ENCODE assay signal across 1 cellular context in the genomic region with DNA sequence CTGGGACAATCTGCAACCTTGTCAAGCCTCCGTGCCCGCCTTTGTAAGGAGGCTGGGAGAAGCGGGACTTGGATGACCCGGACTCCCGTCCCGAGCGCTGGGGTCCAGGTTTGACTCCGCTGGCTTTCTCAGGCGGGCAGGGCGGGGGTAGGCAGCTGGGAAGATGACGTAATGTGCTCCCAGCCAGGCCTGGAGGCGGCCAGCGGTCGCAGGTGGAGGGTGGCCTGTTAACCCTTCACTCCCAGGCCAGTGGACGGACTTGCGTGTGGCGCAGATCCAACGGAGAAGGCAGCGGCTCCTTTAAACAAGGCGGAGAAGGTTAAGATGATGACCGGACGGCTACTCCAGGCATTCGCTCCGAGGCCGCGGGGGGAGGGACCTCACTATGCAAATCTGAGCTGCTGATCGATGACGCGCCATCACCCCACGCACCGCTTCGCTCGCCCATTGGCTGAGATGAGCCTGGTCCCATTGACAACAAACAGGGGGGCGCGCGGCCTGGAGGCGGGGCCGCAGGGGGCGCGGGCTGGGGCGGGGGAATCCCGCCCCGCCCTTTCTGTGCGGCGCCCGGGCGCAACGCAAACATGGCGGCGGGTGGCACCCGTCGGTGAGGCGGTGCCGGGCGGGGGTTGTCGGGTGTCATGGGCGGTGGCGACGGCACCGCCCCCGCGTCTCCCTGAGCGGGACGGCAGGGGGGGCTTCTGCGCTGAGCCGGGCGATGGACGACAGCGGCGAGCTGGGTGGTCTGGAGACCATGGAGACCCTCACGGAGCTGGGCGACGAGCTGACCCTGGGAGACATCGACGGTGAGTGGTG.
TF ChIP-seq lines count a peak whose summit lies in the region.

A gene (plus strand): TSS at position 553 of the 816 bp plus-strand sequence. CDS start 166 bp downstream, at position 719.

TF ChIP-seq in HepG2, 621 proteins besides CTCF, POLR2A, EP300 and RAD21 (continued from another document and continues in another):
- TF ChIP-seq EEA1 (CRISPR knock-in tag; IDR thresholded peaks at IDR 0.05; ENCODE audit: borderline replicate concordance): no peak
- TF ChIP-seq, protein P1, sequence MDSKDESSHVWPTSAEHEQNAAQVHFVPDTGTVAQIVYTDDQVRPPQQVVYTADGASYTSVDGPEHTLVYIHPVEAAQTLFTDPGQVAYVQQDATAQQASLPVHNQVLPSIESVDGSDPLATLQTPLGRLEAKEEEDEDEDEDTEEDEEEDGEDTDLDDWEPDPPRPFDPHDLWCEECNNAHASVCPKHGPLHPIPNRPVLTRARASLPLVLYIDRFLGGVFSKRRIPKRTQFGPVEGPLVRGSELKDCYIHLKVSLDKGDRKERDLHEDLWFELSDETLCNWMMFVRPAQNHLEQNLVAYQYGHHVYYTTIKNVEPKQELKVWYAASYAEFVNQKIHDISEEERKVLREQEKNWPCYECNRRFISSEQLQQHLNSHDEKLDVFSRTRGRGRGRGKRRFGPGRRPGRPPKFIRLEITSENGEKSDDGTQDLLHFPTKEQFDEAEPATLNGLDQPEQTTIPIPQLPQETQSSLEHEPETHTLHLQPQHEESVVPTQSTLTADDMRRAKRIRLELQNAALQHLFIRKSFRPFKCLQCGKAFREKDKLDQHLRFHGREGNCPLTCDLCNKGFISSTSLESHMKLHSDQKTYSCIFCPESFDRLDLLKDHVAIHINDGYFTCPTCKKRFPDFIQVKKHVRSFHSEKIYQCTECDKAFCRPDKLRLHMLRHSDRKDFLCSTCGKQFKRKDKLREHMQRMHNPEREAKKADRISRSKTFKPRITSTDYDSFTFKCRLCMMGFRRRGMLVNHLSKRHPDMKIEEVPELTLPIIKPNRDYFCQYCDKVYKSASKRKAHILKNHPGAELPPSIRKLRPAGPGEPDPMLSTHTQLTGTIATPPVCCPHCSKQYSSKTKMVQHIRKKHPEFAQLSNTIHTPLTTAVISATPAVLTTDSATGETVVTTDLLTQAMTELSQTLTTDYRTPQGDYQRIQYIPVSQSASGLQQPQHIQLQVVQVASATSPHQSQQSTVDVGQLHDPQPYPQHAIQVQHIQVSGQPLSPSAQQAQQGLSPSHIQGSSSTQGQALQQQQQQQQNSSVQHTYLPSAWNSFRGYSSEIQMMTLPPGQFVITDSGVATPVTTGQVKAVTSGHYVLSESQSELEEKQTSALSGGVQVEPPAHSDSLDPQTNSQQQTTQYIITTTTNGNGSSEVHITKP (CRISPR knock-in tag; IDR thresholded peaks at IDR 0.05; ENCODE audit: low read depth): peak; percentile 40; the same call in 1 of the 2 replicates
- TF ChIP-seq ZBTB21 (CRISPR knock-in tag; IDR thresholded peaks at IDR 0.05): peak; percentile 63
- TF ChIP-seq ZNF713 (CRISPR knock-in tag; IDR thresholded peaks at IDR 0.05): no peak
- TF ChIP-seq, protein P2, sequence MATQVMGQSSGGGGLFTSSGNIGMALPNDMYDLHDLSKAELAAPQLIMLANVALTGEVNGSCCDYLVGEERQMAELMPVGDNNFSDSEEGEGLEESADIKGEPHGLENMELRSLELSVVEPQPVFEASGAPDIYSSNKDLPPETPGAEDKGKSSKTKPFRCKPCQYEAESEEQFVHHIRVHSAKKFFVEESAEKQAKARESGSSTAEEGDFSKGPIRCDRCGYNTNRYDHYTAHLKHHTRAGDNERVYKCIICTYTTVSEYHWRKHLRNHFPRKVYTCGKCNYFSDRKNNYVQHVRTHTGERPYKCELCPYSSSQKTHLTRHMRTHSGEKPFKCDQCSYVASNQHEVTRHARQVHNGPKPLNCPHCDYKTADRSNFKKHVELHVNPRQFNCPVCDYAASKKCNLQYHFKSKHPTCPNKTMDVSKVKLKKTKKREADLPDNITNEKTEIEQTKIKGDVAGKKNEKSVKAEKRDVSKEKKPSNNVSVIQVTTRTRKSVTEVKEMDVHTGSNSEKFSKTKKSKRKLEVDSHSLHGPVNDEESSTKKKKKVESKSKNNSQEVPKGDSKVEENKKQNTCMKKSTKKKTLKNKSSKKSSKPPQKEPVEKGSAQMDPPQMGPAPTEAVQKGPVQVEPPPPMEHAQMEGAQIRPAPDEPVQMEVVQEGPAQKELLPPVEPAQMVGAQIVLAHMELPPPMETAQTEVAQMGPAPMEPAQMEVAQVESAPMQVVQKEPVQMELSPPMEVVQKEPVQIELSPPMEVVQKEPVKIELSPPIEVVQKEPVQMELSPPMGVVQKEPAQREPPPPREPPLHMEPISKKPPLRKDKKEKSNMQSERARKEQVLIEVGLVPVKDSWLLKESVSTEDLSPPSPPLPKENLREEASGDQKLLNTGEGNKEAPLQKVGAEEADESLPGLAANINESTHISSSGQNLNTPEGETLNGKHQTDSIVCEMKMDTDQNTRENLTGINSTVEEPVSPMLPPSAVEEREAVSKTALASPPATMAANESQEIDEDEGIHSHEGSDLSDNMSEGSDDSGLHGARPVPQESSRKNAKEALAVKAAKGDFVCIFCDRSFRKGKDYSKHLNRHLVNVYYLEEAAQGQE (IDR thresholded peaks at IDR 0.05; ENCODE audit: borderline replicate concordance in 1 of 2, low read depth in 1 of 2, low read length in 2 of 2): peak; percentile 50 to 87
- TF ChIP-seq ZNF780A (CRISPR knock-in tag; IDR thresholded peaks at IDR 0.05): no peak
- TF ChIP-seq PPARG (CRISPR knock-in tag; conservative IDR thresholded peaks at IDR 0.05): 0 out of 2 replicates have a peak, but pooled peaks have one; percentile 11
- TF ChIP-seq ZNF850 (CRISPR knock-in tag; conservative IDR thresholded peaks at IDR 0.05): no peak
- peak; percentile 42; the same call in 1 of the 2 replicates for TF ChIP-seq ZC3H4 (CRISPR knock-in tag; IDR thresholded peaks at IDR 0.05; ENCODE audit: borderline replicate concordance)
- peak; percentile 54; the same call in 1 of the 2 replicates for TF ChIP-seq DR1 (CRISPR knock-in tag; IDR thresholded peaks at IDR 0.05)
- TF ChIP-seq, protein P3, sequence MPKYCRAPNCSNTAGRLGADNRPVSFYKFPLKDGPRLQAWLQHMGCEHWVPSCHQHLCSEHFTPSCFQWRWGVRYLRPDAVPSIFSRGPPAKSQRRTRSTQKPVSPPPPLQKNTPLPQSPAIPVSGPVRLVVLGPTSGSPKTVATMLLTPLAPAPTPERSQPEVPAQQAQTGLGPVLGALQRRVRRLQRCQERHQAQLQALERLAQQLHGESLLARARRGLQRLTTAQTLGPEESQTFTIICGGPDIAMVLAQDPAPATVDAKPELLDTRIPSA (CRISPR knock-in tag; IDR thresholded peaks at IDR 0.05; ENCODE audit: borderline replicate concordance): no peak
- TF ChIP-seq, protein P4, sequence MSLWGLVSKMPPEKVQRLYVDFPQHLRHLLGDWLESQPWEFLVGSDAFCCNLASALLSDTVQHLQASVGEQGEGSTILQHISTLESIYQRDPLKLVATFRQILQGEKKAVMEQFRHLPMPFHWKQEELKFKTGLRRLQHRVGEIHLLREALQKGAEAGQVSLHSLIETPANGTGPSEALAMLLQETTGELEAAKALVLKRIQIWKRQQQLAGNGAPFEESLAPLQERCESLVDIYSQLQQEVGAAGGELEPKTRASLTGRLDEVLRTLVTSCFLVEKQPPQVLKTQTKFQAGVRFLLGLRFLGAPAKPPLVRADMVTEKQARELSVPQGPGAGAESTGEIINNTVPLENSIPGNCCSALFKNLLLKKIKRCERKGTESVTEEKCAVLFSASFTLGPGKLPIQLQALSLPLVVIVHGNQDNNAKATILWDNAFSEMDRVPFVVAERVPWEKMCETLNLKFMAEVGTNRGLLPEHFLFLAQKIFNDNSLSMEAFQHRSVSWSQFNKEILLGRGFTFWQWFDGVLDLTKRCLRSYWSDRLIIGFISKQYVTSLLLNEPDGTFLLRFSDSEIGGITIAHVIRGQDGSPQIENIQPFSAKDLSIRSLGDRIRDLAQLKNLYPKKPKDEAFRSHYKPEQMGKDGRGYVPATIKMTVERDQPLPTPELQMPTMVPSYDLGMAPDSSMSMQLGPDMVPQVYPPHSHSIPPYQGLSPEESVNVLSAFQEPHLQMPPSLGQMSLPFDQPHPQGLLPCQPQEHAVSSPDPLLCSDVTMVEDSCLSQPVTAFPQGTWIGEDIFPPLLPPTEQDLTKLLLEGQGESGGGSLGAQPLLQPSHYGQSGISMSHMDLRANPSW (CRISPR knock-in tag; IDR thresholded peaks at IDR 0.05; ENCODE audit: borderline replicate concordance): no peak
- no peak for TF ChIP-seq SRSF4 (IDR thresholded peaks at IDR 0.05; ENCODE audit: low read depth, low read length, poor library complexity, severe bottlenecking)
- TF ChIP-seq ZNF234 (CRISPR knock-in tag; conservative IDR thresholded peaks at IDR 0.05): no peak
- TF ChIP-seq PHF5A (CRISPR knock-in tag; IDR thresholded peaks at IDR 0.05; ENCODE audit: low read depth, unreplicated experiment): peak; percentile 42
- TF ChIP-seq IRX3 (CRISPR knock-in tag; IDR thresholded peaks at IDR 0.05; ENCODE audit: borderline replicate concordance, low read depth): no peak; the same call in 1 of the 2 replicates
- no peak for TF ChIP-seq ZNF432 (CRISPR knock-in tag; IDR thresholded peaks at IDR 0.05; ENCODE audit: borderline replicate concordance)
- TF ChIP-seq ZFP90 (CRISPR knock-in tag; IDR thresholded peaks at IDR 0.05; ENCODE audit: borderline replicate concordance): peak; percentile 64; the same call in 1 of the 2 replicates
- TF ChIP-seq DNMT3B (CRISPR knock-in tag; conservative IDR thresholded peaks at IDR 0.05): no peak
- TF ChIP-seq, protein P5, sequence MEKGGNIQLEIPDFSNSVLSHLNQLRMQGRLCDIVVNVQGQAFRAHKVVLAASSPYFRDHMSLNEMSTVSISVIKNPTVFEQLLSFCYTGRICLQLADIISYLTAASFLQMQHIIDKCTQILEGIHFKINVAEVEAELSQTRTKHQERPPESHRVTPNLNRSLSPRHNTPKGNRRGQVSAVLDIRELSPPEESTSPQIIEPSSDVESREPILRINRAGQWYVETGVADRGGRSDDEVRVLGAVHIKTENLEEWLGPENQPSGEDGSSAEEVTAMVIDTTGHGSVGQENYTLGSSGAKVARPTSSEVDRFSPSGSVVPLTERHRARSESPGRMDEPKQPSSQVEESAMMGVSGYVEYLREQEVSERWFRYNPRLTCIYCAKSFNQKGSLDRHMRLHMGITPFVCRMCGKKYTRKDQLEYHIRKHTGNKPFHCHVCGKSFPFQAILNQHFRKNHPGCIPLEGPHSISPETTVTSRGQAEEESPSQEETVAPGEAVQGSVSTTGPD (CRISPR knock-in tag; IDR thresholded peaks at IDR 0.05): no peak
- no peak; the same call in 1 of the 2 replicates for TF ChIP-seq ZNF746 (CRISPR knock-in tag; IDR thresholded peaks at IDR 0.05)
- 0 out of 2 replicates have a peak, but pooled peaks have one; percentile 34 for TF ChIP-seq ONECUT2 (CRISPR knock-in tag; IDR thresholded peaks at IDR 0.05)
- TF ChIP-seq, protein P6, sequence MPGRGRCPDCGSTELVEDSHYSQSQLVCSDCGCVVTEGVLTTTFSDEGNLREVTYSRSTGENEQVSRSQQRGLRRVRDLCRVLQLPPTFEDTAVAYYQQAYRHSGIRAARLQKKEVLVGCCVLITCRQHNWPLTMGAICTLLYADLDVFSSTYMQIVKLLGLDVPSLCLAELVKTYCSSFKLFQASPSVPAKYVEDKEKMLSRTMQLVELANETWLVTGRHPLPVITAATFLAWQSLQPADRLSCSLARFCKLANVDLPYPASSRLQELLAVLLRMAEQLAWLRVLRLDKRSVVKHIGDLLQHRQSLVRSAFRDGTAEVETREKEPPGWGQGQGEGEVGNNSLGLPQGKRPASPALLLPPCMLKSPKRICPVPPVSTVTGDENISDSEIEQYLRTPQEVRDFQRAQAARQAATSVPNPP (CRISPR knock-in tag; IDR thresholded peaks at IDR 0.05): peak; percentile 86
- no peak for TF ChIP-seq NCOA1 (CRISPR knock-in tag; IDR thresholded peaks at IDR 0.05)
- no peak for TF ChIP-seq ZNF101 (CRISPR knock-in tag; IDR thresholded peaks at IDR 0.05; ENCODE audit: borderline replicate concordance, low read depth)
- no peak for TF ChIP-seq SMAD3 (CRISPR knock-in tag; IDR thresholded peaks at IDR 0.05)
- peak; percentile 79; the same call in 1 of the 2 replicates for TF ChIP-seq ZNF670 (CRISPR knock-in tag; IDR thresholded peaks at IDR 0.05; ENCODE audit: borderline replicate concordance)
- TF ChIP-seq, protein P7, sequence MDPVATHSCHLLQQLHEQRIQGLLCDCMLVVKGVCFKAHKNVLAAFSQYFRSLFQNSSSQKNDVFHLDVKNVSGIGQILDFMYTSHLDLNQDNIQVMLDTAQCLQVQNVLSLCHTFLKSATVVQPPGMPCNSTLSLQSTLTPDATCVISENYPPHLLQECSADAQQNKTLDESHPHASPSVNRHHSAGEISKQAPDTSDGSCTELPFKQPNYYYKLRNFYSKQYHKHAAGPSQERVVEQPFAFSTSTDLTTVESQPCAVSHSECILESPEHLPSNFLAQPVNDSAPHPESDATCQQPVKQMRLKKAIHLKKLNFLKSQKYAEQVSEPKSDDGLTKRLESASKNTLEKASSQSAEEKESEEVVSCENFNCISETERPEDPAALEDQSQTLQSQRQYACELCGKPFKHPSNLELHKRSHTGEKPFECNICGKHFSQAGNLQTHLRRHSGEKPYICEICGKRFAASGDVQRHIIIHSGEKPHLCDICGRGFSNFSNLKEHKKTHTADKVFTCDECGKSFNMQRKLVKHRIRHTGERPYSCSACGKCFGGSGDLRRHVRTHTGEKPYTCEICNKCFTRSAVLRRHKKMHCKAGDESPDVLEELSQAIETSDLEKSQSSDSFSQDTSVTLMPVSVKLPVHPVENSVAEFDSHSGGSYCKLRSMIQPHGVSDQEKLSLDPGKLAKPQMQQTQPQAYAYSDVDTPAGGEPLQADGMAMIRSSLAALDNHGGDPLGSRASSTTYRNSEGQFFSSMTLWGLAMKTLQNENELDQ (CRISPR knock-in tag; IDR thresholded peaks at IDR 0.05; ENCODE audit: borderline replicate concordance): no peak
- no peak for TF ChIP-seq ZNF773 (CRISPR knock-in tag; IDR thresholded peaks at IDR 0.05; ENCODE audit: borderline replicate concordance)
- TF ChIP-seq ZFY (CRISPR knock-in tag; IDR thresholded peaks at IDR 0.05): peak; percentile 59; the same call in 1 of the 2 replicates
- no peak for TF ChIP-seq ZNF3 (CRISPR knock-in tag; IDR thresholded peaks at IDR 0.05)
- TF ChIP-seq, protein P8, sequence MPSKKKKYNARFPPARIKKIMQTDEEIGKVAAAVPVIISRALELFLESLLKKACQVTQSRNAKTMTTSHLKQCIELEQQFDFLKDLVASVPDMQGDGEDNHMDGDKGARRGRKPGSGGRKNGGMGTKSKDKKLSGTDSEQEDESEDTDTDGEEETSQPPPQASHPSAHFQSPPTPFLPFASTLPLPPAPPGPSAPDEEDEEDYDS (CRISPR knock-in tag; IDR thresholded peaks at IDR 0.05): peak; percentile 81
